Comparison of ENCODE assay signal across 8 cellular contexts in genomic region chr9:14322211-14323082, GRCh38. TPM values are rescaled to one million over a fixed set of nuclear protein-coding genes. Genes with fewer than 3 reads are reported as not detected.
DNase-seq lines count a peak whose midpoint lies in the region; ATAC-seq, FAIRE-seq and TF ChIP-seq lines count a peak whose summit lies in the region.

No MANE protein-coding gene starts in this region.

- DNase-seq in GM12891 (ENCODE audit: insufficient read length, low spot score) (peak; percentile 76), HFFc6 (peak; percentile 63), NAMALWA (ENCODE audit: low spot score) (peak; percentile 92), T-helper 1 cell (peak; percentile 32 to 89 (median 55)), anterior cingulate cortex (lab: John Stamatoyannopoulos, UW) (peak in 55 of 58 donors; percentile 49 to 93 (median 87)), hepatic stellate cell (ENCODE audit: low spot score) (peak; percentile 87), renal cortical epithelial cell (ENCODE audit: low read depth) (peak; percentile 53), aorta (peak; percentile 95 to 97)

- no peak for TF ChIP-seq POLR2A in GM12891 (IDR thresholded peaks at IDR 0.05; ENCODE audit: low read depth, low read length)

- peak overlapping the region; percentile 86 for H3K4me3 Mint-ChIP-seq in HFFc6

- peak overlapping the region; percentile 31 to 87 for H3K27ac ChIP-seq in aorta (ENCODE audit: low read depth in 1 of 2, low read length in 2 of 2)

- peaks cover 47% of the 10 kb centered on the region for H3K4me1 Mint-ChIP-seq in HFFc6 (ENCODE audit: low read depth)

- peak overlapping the region; percentile 54 to 79 for H3K4me3 ChIP-seq in aorta (ENCODE audit: low read length in 2 of 2)

- no peaks in the 10 kb centered on the region for H3K9me3 ChIP-seq in aorta (ENCODE audit: control insufficient read depth, low read length)

- H3K9me3 Mint-ChIP-seq in HFFc6, result no peaks in the 10 kb centered on the region

- H3K36me3 Mint-ChIP-seq in HFFc6 (ENCODE audit: low read depth), result no peaks in the 10 kb centered on the region

- 0% methylated on average over 61 to 98 of the region's 98 CpGs for WGBS in aorta, 2 donors

- intact Hi-C loops in aorta (cut with DNase I), result loop anchor here in 1 of 2 donors (2.0 to 5.0 kb wide), 3 partner anchors 30 to 408 kb away; no protein-coding TSS in a partner anchor

- peak overlapping the region; percentile 74 for H3K27ac Mint-ChIP-seq in HFFc6

- peak; percentile 78 for FAIRE-seq in GM12891 (lab: Jason Lieb, UNC)

- H3K36me3 ChIP-seq in aorta (ENCODE audit: control insufficient read depth in 1 of 2, insufficient read depth in 2 of 2, low read length in 1 of 2), result no peaks in the 10 kb centered on the region

- peak; percentile 94 for ATAC-seq in aorta (ENCODE audit: low FRiP score)

- H3K27me3 Mint-ChIP-seq in HFFc6 (ENCODE audit: insufficient read depth), result peaks cover 7% of the 10 kb centered on the region; the same call in 1 of the 2 replicates

- H3K4me1 ChIP-seq in aorta (ENCODE audit: control insufficient read depth in 1 of 2, insufficient read depth in 2 of 2, low read length in 2 of 2), result no peaks in the 10 kb centered on the region

- H3K27me3 ChIP-seq in aorta (ENCODE audit: control insufficient read depth in 1 of 2, insufficient read depth in 2 of 2, low read length in 1 of 2), result no peaks in the 10 kb centered on the region

- TF ChIP-seq CTCF in HFFc6 (IDR thresholded peaks at IDR 0.05), result peak; percentile 72

TF ChIP-seq in GM12891, 5 proteins besides CTCF, POLR2A, EP300 and RAD21:
- no peak for TF ChIP-seq POLR2AphosphoS5 (IDR thresholded peaks at IDR 0.05; ENCODE audit: low read depth, low read length)
- TF ChIP-seq PAX5 (IDR thresholded peaks at IDR 0.05; ENCODE audit: insufficient read depth, low read length, severe bottlenecking), result no peak
- TF ChIP-seq SPI1 (IDR thresholded peaks at IDR 0.05; ENCODE audit: low read depth, low read length), result no peak
- TF ChIP-seq POU2F2 (IDR thresholded peaks at IDR 0.05; ENCODE audit: low read depth, low read length), result peak; percentile 95
- TF ChIP-seq TAF1 (IDR thresholded peaks at IDR 0.05; ENCODE audit: low read depth, low read length), result no peak
TF ChIP-seq in GM12891: peak in this region for 1.

RNA-seq across cellular contexts. Expression of gene NFIB, which starts 8.5 kb away (rescaled TPM):
- polyA plus RNA-seq in GM12891 (2012; ENCODE audit: low read depth, missing spikeins), result 0.08 TPM
- total RNA-seq in HFFc6 (2021; fragmentation: NEBNext Ultra II Directional; extraction: Animal tissue kit (Norgen Biotek cat#: 25700)), result 1 to 10 TPM in 4 of 6 experiments, under 1 TPM in 2; 0.69 to 6.2 (median 4.4) TPM
- total RNA-seq in renal cortical epithelial cell (13.7 and 38.5 TPM in 2 replicates), aorta (100 to 1,000 TPM; 160 to 278 TPM)
- 10 to 100 TPM; 10.8 to 17.6 TPM for polyA plus RNA-seq in aorta

Comparison
In these comparisons a context has a peak if more than half of its experiments do, and no peak if none do; other contexts are left out.
1. Peak in every context shown above with its lines: DNase-seq, ATAC-seq, H3K4me3 ChIP-seq and H3K27ac ChIP-seq.